In genomic region chr3:47020311-47020710, GRCh38 we compare ENCODE assay signal across 23 cellular contexts. TPM values are rescaled to one million over a fixed set of nuclear protein-coding genes. Genes with fewer than 3 reads are reported as not detected.
DNase-seq lines count a peak whose midpoint lies in the region; ATAC-seq and TF ChIP-seq lines count a peak whose summit lies in the region.
"Had no signal": no experiment of that assay in that cellular context is flagged by ENCODE, and none has a peak within 500 bp of the region (broad histone marks: within the 10 kb centered on the region; RNA-seq: fewer than 3 reads in every experiment).

No MANE protein-coding gene starts in this region.

- peak overlapping the region; percentile 95 for H3K27ac Mint-ChIP-seq in activated T-cell treated with anti-CD3 and anti-CD28 coated beads, Interleukin-2, amount 50 U/mL, for 72 hours
- peak overlapping the region; percentile 0 to 69 (median 11); a peak in 3 of 7 replicates for H3K27ac Mint-ChIP-seq in H9
- H3K27ac Mint-ChIP-seq in activated naive CD8-positive, alpha-beta T cell treated with anti-CD3 and anti-CD28 coated beads, Interleukin-2, amount 10 ng/mL, durations not matched to agents 7 days and 5 days = peak overlapping the region; percentile 68
- H3K27ac Mint-ChIP-seq in stimulated activated memory B cell treated with anti-CD40 and anti-IgM and Interleukin-4, amounts not matched to agents 10 μg/mL and 1 μg/mL and 100 μg/mL, for 72 hours = peak overlapping the region; percentile 43

- H3K18ac ChIP-seq in H9 (ENCODE audit: insufficient read length, low read depth, low read length) (no peak overlapping the region), neuronal stem cell (ENCODE audit: low read length) (no peak overlapping the region)

- H4K8ac ChIP-seq in H9 (replicated peaks; ENCODE audit: insufficient read length, low read depth, low read length) (no peak overlapping the region), neuronal stem cell (ENCODE audit: low read depth, low read length) (no peak overlapping the region)

- no peak overlapping the region for H2BK20ac ChIP-seq in H9 (ENCODE audit: low read depth, low read length, poor library complexity, severe bottlenecking)

- H3K4ac ChIP-seq in H9 (ENCODE audit: low read depth, low read length) (no peak overlapping the region), neuronal stem cell (ENCODE audit: low read length) (no peak overlapping the region)

- no peak for TF ChIP-seq CTCF in H9 (conservative IDR thresholded peaks at IDR 0.05)

- H4K20me1 ChIP-seq in H9 (ENCODE audit: control insufficient read depth, insufficient read depth, insufficient read length) = peaks cover 2% of the 10 kb centered on the region

- ATAC-seq in activated T-cell treated with anti-CD3 and anti-CD28 coated beads, Interleukin-2, amount 50 U/mL, for 72 hours (replicated peaks in 1 of 2) = no peak
- ATAC-seq in activated naive CD8-positive, alpha-beta T cell treated with anti-CD3 and anti-CD28 coated beads, Interleukin-2, amount 10 ng/mL, durations not matched to agents 7 days and 5 days (ENCODE audit: low read depth) = no peak
- no peak for ATAC-seq in stimulated activated memory B cell treated with anti-CD40 and anti-IgM and Interleukin-4, amounts not matched to agents 10 μg/mL and 1 μg/mL and 100 μg/mL, for 72 hours
- ATAC-seq in GM19463 (IDR thresholded peaks at IDR 0.05; ENCODE audit: unreplicated experiment) = no peak
- ATAC-seq: Panc1, right lobe of liver, upper lobe of right lung had no signal

- H3K9me3 ChIP-seq in H9 (ENCODE audit: control insufficient read depth, low read depth, low read length) = no peaks in the 10 kb centered on the region
- H3K9me3 ChIP-seq in neuronal stem cell (replicated peaks in 1 of 2; ENCODE audit: control insufficient read depth in 2 of 2, insufficient read depth in 1 of 2, low read depth in 1 of 2, low read length in 2 of 2) = no peaks in the 10 kb centered on the region
- H3K9me3 ChIP-seq: breast epithelium, HAP-1, right lobe of liver, upper lobe of right lung had no signal

- no peak overlapping the region for H4K5ac ChIP-seq in H9 (ENCODE audit: insufficient read length, low read depth, low read length)

- no peak overlapping the region for H3K56ac ChIP-seq in H9 (ENCODE audit: insufficient read length, low read depth, low read length)

- H3K4me1 ChIP-seq in H9 (ENCODE audit: insufficient read depth, low read length) (no peaks in the 10 kb centered on the region), neuronal stem cell (ENCODE audit: control insufficient read depth in 2 of 2, insufficient read depth in 1 of 2, low read depth in 1 of 2, low read length in 2 of 2) (peaks cover 0 to 4% of the 10 kb centered on the region in 2 donors)
- H3K4me1 ChIP-seq: breast epithelium, HAP-1 had no signal

- H3K4me3 ChIP-seq in neuronal stem cell (ENCODE audit: low read length in 2 of 2) = no peak overlapping the region
- H3K4me3 ChIP-seq: breast epithelium, HAP-1, right lobe of liver, upper lobe of right lung had no signal

- no peak overlapping the region for H3K4me3 Mint-ChIP-seq in activated T-cell treated with anti-CD3 and anti-CD28 coated beads, Interleukin-2, amount 50 U/mL, for 72 hours
- H3K4me3 Mint-ChIP-seq in H9 = no peak overlapping the region
- no peak overlapping the region for H3K4me3 Mint-ChIP-seq in activated naive CD8-positive, alpha-beta T cell treated with anti-CD3 and anti-CD28 coated beads, Interleukin-2, amount 10 ng/mL, durations not matched to agents 7 days and 5 days
- no peak overlapping the region for H3K4me3 Mint-ChIP-seq in stimulated activated memory B cell treated with anti-CD40 and anti-IgM and Interleukin-4, amounts not matched to agents 10 μg/mL and 1 μg/mL and 100 μg/mL, for 72 hours
- H3K4me3 Mint-ChIP-seq: CD14-positive monocyte, memory B cell had no signal

- H3K23me2 ChIP-seq in H9 (ENCODE audit: insufficient read length, low read depth, low read length, poor library complexity, severe bottlenecking) = no peaks in the 10 kb centered on the region

- H3K23ac ChIP-seq in H9 (ENCODE audit: insufficient read length, low read depth, low read length) = no peak overlapping the region
- no peak overlapping the region for H3K23ac ChIP-seq in neuronal stem cell (ENCODE audit: low read depth, low read length, poor library complexity)

- H2AFZ ChIP-seq in H9 (ENCODE audit: low read length) (no peak overlapping the region), neuronal stem cell (ENCODE audit: low read length) (no peak overlapping the region)
- H2AFZ ChIP-seq: parathyroid adenoma had no signal

- H3K14ac ChIP-seq in H9 (ENCODE audit: insufficient read depth, low read length) (no peak overlapping the region), neuronal stem cell (ENCODE audit: low read length) (no peak overlapping the region)

- POLR2A ChIA-PET in activated naive CD8-positive, alpha-beta T cell treated with anti-CD3 and anti-CD28 coated beads, Interleukin-2, amount 10 ng/mL, durations not matched to agents 7 days and 5 days (lab: Charles Lee) = interaction anchor here (0.8 kb wide), 1 partner anchor 10 kb away, joined by 3 read pairs; no protein-coding TSS in a partner anchor

- H3K36me3 ChIP-seq in neuronal stem cell (replicated peaks in 1 of 2; ENCODE audit: control insufficient read depth in 2 of 2, insufficient read depth in 2 of 2, low read length in 2 of 2) = peaks cover 12 to 55% of the 10 kb centered on the region in 2 donors

- H3K4me2 ChIP-seq in H9 (ENCODE audit: insufficient read depth, insufficient read length, low read length) (no peak overlapping the region), neuronal stem cell (ENCODE audit: insufficient read depth, low read length, poor library complexity, severe bottlenecking) (no peak overlapping the region)

- H3K9me3 Mint-ChIP-seq in activated T-cell treated with anti-CD3 and anti-CD28 coated beads, Interleukin-2, amount 50 U/mL, for 72 hours = no peaks in the 10 kb centered on the region
- H3K9me3 Mint-ChIP-seq in H9 = no peaks in the 10 kb centered on the region
- no peaks in the 10 kb centered on the region for H3K9me3 Mint-ChIP-seq in activated naive CD8-positive, alpha-beta T cell treated with anti-CD3 and anti-CD28 coated beads, Interleukin-2, amount 10 ng/mL, durations not matched to agents 7 days and 5 days
- H3K9me3 Mint-ChIP-seq in stimulated activated memory B cell treated with anti-CD40 and anti-IgM and Interleukin-4, amounts not matched to agents 10 μg/mL and 1 μg/mL and 100 μg/mL, for 72 hours = no peaks in the 10 kb centered on the region
- H3K9me3 Mint-ChIP-seq: CD14-positive monocyte, memory B cell had no signal

- no peak overlapping the region for H3K9ac ChIP-seq in H9 (ENCODE audit: extremely low read depth, insufficient read length, low read length)
- no peak overlapping the region for H3K9ac ChIP-seq in neuronal stem cell (ENCODE audit: low read depth, low read length, poor library complexity)
- H3K9ac ChIP-seq: parathyroid adenoma had no signal

- H4K91ac ChIP-seq in H9 (ENCODE audit: insufficient read length, low read depth, low read length) (no peak overlapping the region), neuronal stem cell (ENCODE audit: low read depth, low read length, poor library complexity) (no peak overlapping the region)

- H2BK15ac ChIP-seq in H9 (ENCODE audit: low read depth, low read length) = no peak overlapping the region
- H2BK15ac ChIP-seq in neuronal stem cell (ENCODE audit: low read length) = no peak overlapping the region

- DNase-seq in activated T-cell treated with anti-CD3 and anti-CD28 coated beads, Interleukin-2, amount 50 U/mL, for 72 hours = no peak
- DNase-seq in activated T-cell treated with anti-CD3 and anti-CD28 coated beads, Interleukin-2, amount 50 U/mL, for 48 hours = no peak
- DNase-seq in H9 (no peak), KG1 (lab: John Stamatoyannopoulos, UW) (no peak), neuronal stem cell (ENCODE audit: low spot score) (no peak)
- DNase-seq in activated naive CD8-positive, alpha-beta T cell treated with anti-CD3 and anti-CD28 coated beads, Interleukin-2, amount 10 ng/mL, durations not matched to agents 7 days and 5 days = no peak
- DNase-seq: ACHN; activated effector memory CD4-positive, alpha-beta T cell treated with Interleukin-2 at 50 U/mL for 16 hours; cortex of kidney; kidney glomerular epithelial cell; MM.1S; NCI-H146; NCI-H510A; right lobe of liver; upper lobe of right lung had no signal

- no peaks in the 10 kb centered on the region for H3K27me3 Mint-ChIP-seq in activated T-cell treated with anti-CD3 and anti-CD28 coated beads, Interleukin-2, amount 50 U/mL, for 72 hours (ENCODE audit: low read depth)
- no peaks in the 10 kb centered on the region for H3K27me3 Mint-ChIP-seq in H9 (ENCODE audit: low read depth)
- no peaks in the 10 kb centered on the region for H3K27me3 Mint-ChIP-seq in activated naive CD8-positive, alpha-beta T cell treated with anti-CD3 and anti-CD28 coated beads, Interleukin-2, amount 10 ng/mL, durations not matched to agents 7 days and 5 days
- H3K27me3 Mint-ChIP-seq in stimulated activated memory B cell treated with anti-CD40 and anti-IgM and Interleukin-4, amounts not matched to agents 10 μg/mL and 1 μg/mL and 100 μg/mL, for 72 hours = no peaks in the 10 kb centered on the region
- H3K27me3 Mint-ChIP-seq: memory B cell had no signal

- H3K27ac ChIP-seq in H9 (ENCODE audit: insufficient read length, low read depth, low read length) (no peak overlapping the region), neuronal stem cell (replicated peaks; ENCODE audit: low read length) (no peak overlapping the region)
- H3K27ac ChIP-seq: breast epithelium, parathyroid adenoma, right lobe of liver had no signal

- H3K79me1 ChIP-seq in H9 (ENCODE audit: insufficient read depth, low read depth, low read length, poor library complexity, severe bottlenecking) (no peaks in the 10 kb centered on the region), neuronal stem cell (ENCODE audit: low read depth, low read length) (peaks cover 2% of the 10 kb centered on the region)

- no peak overlapping the region for H3T11ph ChIP-seq in H9 (ENCODE audit: low read length)

- peaks cover 53% of the 10 kb centered on the region for H3K4me1 Mint-ChIP-seq in activated T-cell treated with anti-CD3 and anti-CD28 coated beads, Interleukin-2, amount 50 U/mL, for 72 hours (ENCODE audit: low read depth)
- peaks cover 20 to 21% of the 10 kb centered on the region in 2 experiments for H3K4me1 Mint-ChIP-seq in H9
- H3K4me1 Mint-ChIP-seq in activated naive CD8-positive, alpha-beta T cell treated with anti-CD3 and anti-CD28 coated beads, Interleukin-2, amount 10 ng/mL, durations not matched to agents 7 days and 5 days = peaks cover 50% of the 10 kb centered on the region
- peaks cover 47% of the 10 kb centered on the region for H3K4me1 Mint-ChIP-seq in stimulated activated memory B cell treated with anti-CD40 and anti-IgM and Interleukin-4, amounts not matched to agents 10 μg/mL and 1 μg/mL and 100 μg/mL, for 72 hours

- peaks cover 4 to 8% of the 10 kb centered on the region in 2 donors for H3K36me3 Mint-ChIP-seq in activated T-cell treated with anti-CD3 and anti-CD28 coated beads, Interleukin-2, amount 50 U/mL, for 72 hours (ENCODE audit: insufficient read depth in 2 of 2)
- peaks cover 5 to 34% (median 34%) of the 10 kb centered on the region in 3 experiments; a peak in 6 of 7 replicates for H3K36me3 Mint-ChIP-seq in H9 (ENCODE audit: insufficient read depth in 1 of 3, low read depth in 3 of 3)
- H3K36me3 Mint-ChIP-seq in activated naive CD8-positive, alpha-beta T cell treated with anti-CD3 and anti-CD28 coated beads, Interleukin-2, amount 10 ng/mL, durations not matched to agents 7 days and 5 days = peaks cover 11% of the 10 kb centered on the region
- H3K36me3 Mint-ChIP-seq in stimulated activated memory B cell treated with anti-CD40 and anti-IgM and Interleukin-4, amounts not matched to agents 10 μg/mL and 1 μg/mL and 100 μg/mL, for 72 hours = peaks cover 21% of the 10 kb centered on the region

- H2BK120ac ChIP-seq in H9 (ENCODE audit: low read depth, low read length, poor library complexity, severe bottlenecking) (no peak overlapping the region), neuronal stem cell (ENCODE audit: low read depth, low read length) (no peak overlapping the region)

- no peaks in the 10 kb centered on the region for H3K79me2 ChIP-seq in H9 (ENCODE audit: insufficient read depth, low read length)

- H2AK5ac ChIP-seq in H9 (ENCODE audit: insufficient read length, low read length) (no peak overlapping the region), neuronal stem cell (ENCODE audit: low read depth, low read length) (no peak overlapping the region)

- WGBS in H9 (ENCODE audit: extremely low coverage, insufficient read length, low lambda C conversion rate) = no CpG with 5 or more reads among the region's 4 CpGs
- WGBS in neuronal stem cell (ENCODE audit: extremely low coverage in 2 of 2, insufficient read length in 2 of 2, insufficient replicate concordance in 1 of 2), 2 donors = no CpG with 5 or more reads among the region's 4 CpGs

- H2BK12ac ChIP-seq in H9 (ENCODE audit: insufficient read length, low read depth, low read length) = no peak overlapping the region
- no peak overlapping the region for H2BK12ac ChIP-seq in neuronal stem cell (ENCODE audit: low read length)

- H2BK5ac ChIP-seq in H9 (ENCODE audit: insufficient read length, low read length) (no peak overlapping the region), neuronal stem cell (ENCODE audit: low read length) (no peak overlapping the region)

- H3K27me3 ChIP-seq in H9 (ENCODE audit: insufficient read depth, low read length) (no peaks in the 10 kb centered on the region), neuronal stem cell (ENCODE audit: control insufficient read depth in 3 of 3, insufficient read depth in 3 of 3, low read depth in 1 of 3, low read length in 3 of 3) (no peaks in the 10 kb centered on the region)
- H3K27me3 ChIP-seq: breast epithelium, right lobe of liver, upper lobe of right lung had no signal

RNA-seq across cellular contexts. Expression of gene NBEAL2, which starts 40.8 kb away (rescaled TPM):
- 10 to 100 TPM; 84.0 to 87.4 TPM for total RNA-seq in activated T-cell treated with anti-CD3 and anti-CD28 coated beads, Interleukin-2, amount 50 U/mL, for 72 hours
- 50.4 and 52.1 TPM in 2 replicates for total RNA-seq in H9 (2021)
- total RNA-seq in activated naive CD8-positive, alpha-beta T cell treated with anti-CD3 and anti-CD28 coated beads, Interleukin-2, amount 10 ng/mL, durations not matched to agents 7 days and 5 days = 100 to 1,000 TPM; 165 to 178 TPM
- polyA plus RNA-seq in neuronal stem cell (2013, experiment 1 of 2) = 5.9 TPM
- polyA plus RNA-seq in neuronal stem cell (2013, experiment 2 of 2) = 6.2 TPM

RNA-seq across cellular contexts. Expression of gene CCDC12, which starts 43.8 kb away (rescaled TPM):
- total RNA-seq in activated T-cell treated with anti-CD3 and anti-CD28 coated beads, Interleukin-2, amount 50 U/mL, for 72 hours = 10 to 100 TPM; 54.7 to 56.2 TPM
- total RNA-seq in H9 (2021) = 49.1 and 54.0 TPM in 2 replicates
- 10 to 100 TPM; 58.6 to 60.0 TPM for total RNA-seq in activated naive CD8-positive, alpha-beta T cell treated with anti-CD3 and anti-CD28 coated beads, Interleukin-2, amount 10 ng/mL, durations not matched to agents 7 days and 5 days
- 56.1 TPM for polyA plus RNA-seq in neuronal stem cell (2013, experiment 1 of 2)
- polyA plus RNA-seq in neuronal stem cell (2013, experiment 2 of 2) = 55.5 TPM

Comparison
In these comparisons a context has a peak if more than half of its experiments do, and no peak if none do; other contexts are left out.
1. H3K27ac Mint-ChIP-seq: peak in every context shown above with its lines; median percentile 95 in activated T-cell treated with anti-CD3 and anti-CD28 coated beads, Interleukin-2, amount 50 U/mL, for 72 hours; 68 in activated naive CD8-positive, alpha-beta T cell treated with anti-CD3 and anti-CD28 coated beads, Interleukin-2, amount 10 ng/mL, durations not matched to agents 7 days and 5 days; 43 in stimulated activated memory B cell treated with anti-CD40 and anti-IgM and Interleukin-4, amounts not matched to agents 10 μg/mL and 1 μg/mL and 100 μg/mL, for 72 hours; 11 in H9.